ENCODE assay signal across 19 cellular contexts in genomic region chr3:125440559-125440955, GRCh38.
DNase-seq lines count a peak whose midpoint lies in the region; ATAC-seq and TF ChIP-seq lines count a peak whose summit lies in the region.
"Had no signal": no experiment of that assay in that cellular context is flagged by ENCODE, and none has a peak within 500 bp of the region (broad histone marks: within the 10 kb centered on the region; RNA-seq: fewer than 3 reads in every experiment).

No MANE protein-coding gene starts in this region.

- WGBS in right cardiac atrium: 73% methylated on average over 3 of the region's 3 CpGs

- H3K27ac ChIP-seq in right cardiac atrium (ENCODE audit: low read length): no peak overlapping the region
- H3K27ac ChIP-seq in RWPE2 (ENCODE audit: poor library complexity, severe bottlenecking): no peak overlapping the region
- H3K27ac ChIP-seq in upper lobe of right lung: no peak overlapping the region
- H3K27ac ChIP-seq: WERI-Rb-1 had no signal

- TF ChIP-seq CTCF in RWPE2 (IDR thresholded peaks at IDR 0.05; ENCODE audit: poor library complexity, severe bottlenecking) (no peak), upper lobe of right lung (IDR thresholded peaks at IDR 0.05) (no peak)

- peaks cover 10% of the 10 kb centered on the region for H3K27me3 Mint-ChIP-seq in T-helper 2 cell treated with Interferon-gamma antibody and Interleukin-4, amounts not matched to agents 5 μg/mL and 100 μg/mL, for 36 hours (ENCODE audit: low read depth)
- H3K27me3 Mint-ChIP-seq in activated T-helper 17 cell treated with anti-CD3 and anti-CD28 coated beads, Interleukin-2, amount 50 U/mL, for 72 hours: no peaks in the 10 kb centered on the region

- no peaks in the 10 kb centered on the region for H3K4me1 ChIP-seq in right cardiac atrium (ENCODE audit: control insufficient read depth, insufficient read depth, low read length)
- peaks cover 9% of the 10 kb centered on the region for H3K4me1 ChIP-seq in RWPE2 (ENCODE audit: insufficient read depth, poor library complexity, severe bottlenecking)
- no peaks in the 10 kb centered on the region for H3K4me1 ChIP-seq in upper lobe of right lung

- DNase-seq in right cardiac atrium: no peak
- no peak for DNase-seq in Right ventricle myocardium superior
- DNase-seq in RWPE2 (ENCODE audit: low spot score): no peak
- peak; percentile 64 to 70 for DNase-seq in left colon
- DNase-seq in upper lobe of right lung: peak; percentile 67
- no peak for DNase-seq in T-helper 2 cell treated with Interferon-gamma antibody and Interleukin-4, amounts not matched to agents 5 μg/mL and 100 μg/mL, for 36 hours (ENCODE audit: low spot score)
- DNase-seq: activated effector memory CD4-positive, alpha-beta T cell treated with anti-CD3 and anti-CD28 coated beads, Interleukin-2, amount 50 U/mL, for 16 hours; AML-193; dermis blood vessel endothelial cell; left ventricle myocardium superior; NCI-H2107; stimulated activated CD4-positive, alpha-beta T cell treated with anti-CD3 and anti-CD28 coated beads, Interleukin-2, amount 100 ng/mL, for 48 hours; stimulated activated CD8-positive, alpha-beta memory T cell treated with anti-CD3 and anti-CD28 coated beads, Interleukin-4, amount 100 ng/mL, for 48 hours; trophoblast cell; WERI-Rb-1 had no signal

- H3K4me3 ChIP-seq in right cardiac atrium (ENCODE audit: low read length): no peak overlapping the region
- no peak overlapping the region for H3K4me3 ChIP-seq in RWPE2 (ENCODE audit: severe bottlenecking)
- H3K4me3 ChIP-seq in upper lobe of right lung: no peak overlapping the region

- H3K9me3 Mint-ChIP-seq in T-helper 2 cell treated with Interferon-gamma antibody and Interleukin-4, amounts not matched to agents 5 μg/mL and 100 μg/mL, for 36 hours: no peaks in the 10 kb centered on the region
- H3K9me3 Mint-ChIP-seq in activated T-helper 17 cell treated with anti-CD3 and anti-CD28 coated beads, Interleukin-2, amount 50 U/mL, for 72 hours: no peaks in the 10 kb centered on the region
- H3K9me3 Mint-ChIP-seq: neural crest cell had no signal

- peaks cover 2% of the 10 kb centered on the region for H3K9me3 ChIP-seq in right cardiac atrium (ENCODE audit: control insufficient read depth, low read length)
- H3K9me3 ChIP-seq in RWPE2 (ENCODE audit: severe bottlenecking): no peaks in the 10 kb centered on the region
- no peaks in the 10 kb centered on the region for H3K9me3 ChIP-seq in upper lobe of right lung

- H3K27me3 ChIP-seq in right cardiac atrium (ENCODE audit: control insufficient read depth, insufficient read depth) (no peaks in the 10 kb centered on the region), RWPE2 (ENCODE audit: insufficient read depth, poor library complexity, severe bottlenecking) (no peaks in the 10 kb centered on the region), upper lobe of right lung (no peaks in the 10 kb centered on the region)

- peak; percentile 22 to 51 for ATAC-seq in right cardiac atrium
- no peak for ATAC-seq in Right ventricle myocardium superior (ENCODE audit: poor library complexity)
- peak; percentile 58 for ATAC-seq in RWPE2 (ENCODE audit: low read depth)
- ATAC-seq in left colon: peak; percentile 98
- peak; percentile 85 for ATAC-seq in upper lobe of right lung
- ATAC-seq in GM18861 (IDR thresholded peaks at IDR 0.05; ENCODE audit: unreplicated experiment): no peak
- ATAC-seq in activated T-helper 17 cell treated with anti-CD3 and anti-CD28 coated beads, Interleukin-2, amount 50 U/mL, for 72 hours (replicated peaks): no peak
- ATAC-seq: left ventricle myocardium superior, sciatic nerve had no signal

- H3K27ac Mint-ChIP-seq in T-helper 2 cell treated with Interferon-gamma antibody and Interleukin-4, amounts not matched to agents 5 μg/mL and 100 μg/mL, for 36 hours: no peak overlapping the region
- no peak overlapping the region for H3K27ac Mint-ChIP-seq in activated T-helper 17 cell treated with anti-CD3 and anti-CD28 coated beads, Interleukin-2, amount 50 U/mL, for 72 hours

- H3K4me1 Mint-ChIP-seq in T-helper 2 cell treated with Interferon-gamma antibody and Interleukin-4, amounts not matched to agents 5 μg/mL and 100 μg/mL, for 36 hours (ENCODE audit: low read depth): peaks cover 1% of the 10 kb centered on the region
- no peaks in the 10 kb centered on the region for H3K4me1 Mint-ChIP-seq in activated T-helper 17 cell treated with anti-CD3 and anti-CD28 coated beads, Interleukin-2, amount 50 U/mL, for 72 hours
- H3K4me1 Mint-ChIP-seq: neural crest cell had no signal

- H3K36me3 ChIP-seq in RWPE2 (ENCODE audit: low read depth) (no peaks in the 10 kb centered on the region), upper lobe of right lung (peaks cover 2% of the 10 kb centered on the region)

- H3K36me3 Mint-ChIP-seq in T-helper 2 cell treated with Interferon-gamma antibody and Interleukin-4, amounts not matched to agents 5 μg/mL and 100 μg/mL, for 36 hours (ENCODE audit: low read depth): no peaks in the 10 kb centered on the region
- peaks cover 2% of the 10 kb centered on the region for H3K36me3 Mint-ChIP-seq in activated T-helper 17 cell treated with anti-CD3 and anti-CD28 coated beads, Interleukin-2, amount 50 U/mL, for 72 hours (ENCODE audit: low read depth)

- intact Hi-C loops in right cardiac atrium (cut with DNase I) (no loop called here), Right ventricle myocardium superior (cut with DNase I) (no loop called here), left colon (cut with DNase I, micrococcal nuclease) (no loop called here), upper lobe of right lung (cut with DNase I) (no loop called here)

- H3K4me3 Mint-ChIP-seq in T-helper 2 cell treated with Interferon-gamma antibody and Interleukin-4, amounts not matched to agents 5 μg/mL and 100 μg/mL, for 36 hours: no peak overlapping the region
- H3K4me3 Mint-ChIP-seq in activated T-helper 17 cell treated with anti-CD3 and anti-CD28 coated beads, Interleukin-2, amount 50 U/mL, for 72 hours: no peak overlapping the region
- H3K4me3 Mint-ChIP-seq: neural crest cell had no signal

Comparison
In these comparisons a context has a peak if more than half of its experiments do, and no peak if none do; other contexts are left out.
1. ATAC-seq: peak in right cardiac atrium (2 of 2), RWPE2 (single experiment), left colon (single experiment) and upper lobe of right lung (single experiment); none in Right ventricle myocardium superior (single experiment), GM18861 (single experiment) and activated T-helper 17 cell treated with anti-CD3 and anti-CD28 coated beads, Interleukin-2, amount 50 U/mL, for 72 hours (single experiment).
2. DNase-seq: peak in left colon (2 of 2) and upper lobe of right lung (single experiment); none in right cardiac atrium (0 of 3), Right ventricle myocardium superior (single experiment), RWPE2 (single experiment) and T-helper 2 cell treated with Interferon-gamma antibody and Interleukin-4, amounts not matched to agents 5 μg/mL and 100 μg/mL, for 36 hours (single experiment).